ENCODE assay signal across 1 cellular context in the genomic region with DNA sequence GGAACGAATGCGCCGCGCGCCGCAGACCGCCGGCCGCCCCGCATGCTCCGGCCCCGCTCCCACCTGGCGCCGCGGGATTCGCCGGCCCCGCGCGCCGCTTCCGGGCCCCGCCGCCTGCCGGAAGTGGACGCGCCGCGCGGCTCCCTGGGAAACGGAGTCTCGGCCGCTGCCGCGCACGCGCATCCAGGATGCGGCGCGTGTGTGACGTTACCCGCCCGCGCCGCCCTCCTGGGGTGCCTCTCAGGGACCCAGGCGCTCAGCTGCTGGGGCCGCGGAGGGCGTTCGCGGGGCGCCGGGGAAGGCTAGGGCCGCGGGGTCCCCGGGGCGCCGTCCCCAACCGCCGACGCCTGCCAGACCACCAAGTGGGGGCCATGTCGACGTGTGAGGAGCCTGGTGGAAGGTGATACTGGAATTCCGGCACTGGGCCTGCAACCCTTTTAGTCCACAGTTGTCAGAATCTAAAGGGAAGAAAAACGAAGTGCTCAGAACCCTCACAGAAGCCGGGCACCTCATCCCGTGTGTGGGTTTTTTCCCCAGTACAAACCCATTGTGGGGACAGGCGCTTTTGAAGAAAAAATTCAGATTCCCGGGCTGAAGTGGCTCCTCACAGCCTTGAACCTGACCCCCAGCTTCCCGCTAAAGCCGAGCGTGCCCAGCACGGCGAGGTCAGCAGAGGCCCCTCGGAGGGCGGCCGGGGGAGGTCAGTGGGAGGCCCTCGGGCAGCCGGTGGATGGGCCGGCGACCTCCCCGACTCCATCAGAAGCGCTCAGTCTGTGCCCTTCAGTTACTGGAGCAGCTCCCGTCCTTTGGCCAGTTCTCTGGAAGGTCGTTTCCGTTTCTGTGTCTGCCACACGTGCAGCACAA.
TF ChIP-seq lines count a peak whose summit lies in the region.

A gene with protein sequence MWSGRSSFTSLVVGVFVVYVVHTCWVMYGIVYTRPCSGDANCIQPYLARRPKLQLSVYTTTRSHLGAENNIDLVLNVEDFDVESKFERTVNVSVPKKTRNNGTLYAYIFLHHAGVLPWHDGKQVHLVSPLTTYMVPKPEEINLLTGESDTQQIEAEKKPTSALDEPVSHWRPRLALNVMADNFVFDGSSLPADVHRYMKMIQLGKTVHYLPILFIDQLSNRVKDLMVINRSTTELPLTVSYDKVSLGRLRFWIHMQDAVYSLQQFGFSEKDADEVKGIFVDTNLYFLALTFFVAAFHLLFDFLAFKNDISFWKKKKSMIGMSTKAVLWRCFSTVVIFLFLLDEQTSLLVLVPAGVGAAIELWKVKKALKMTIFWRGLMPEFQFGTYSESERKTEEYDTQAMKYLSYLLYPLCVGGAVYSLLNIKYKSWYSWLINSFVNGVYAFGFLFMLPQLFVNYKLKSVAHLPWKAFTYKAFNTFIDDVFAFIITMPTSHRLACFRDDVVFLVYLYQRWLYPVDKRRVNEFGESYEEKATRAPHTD (minus strand): TSS at position 125 of the 864 bp plus-strand sequence. CDS start 258 bp downstream, outside the sequence.

TF ChIP-seq in HepG2, 621 proteins besides CTCF, POLR2A, EP300 and RAD21 (continued from another document and continues in another):
- no peak for TF ChIP-seq MED13 (CRISPR knock-in tag; IDR thresholded peaks at IDR 0.05)
- TF ChIP-seq ZNF543 (CRISPR knock-in tag; IDR thresholded peaks at IDR 0.05): no peak
- TF ChIP-seq, protein P1, sequence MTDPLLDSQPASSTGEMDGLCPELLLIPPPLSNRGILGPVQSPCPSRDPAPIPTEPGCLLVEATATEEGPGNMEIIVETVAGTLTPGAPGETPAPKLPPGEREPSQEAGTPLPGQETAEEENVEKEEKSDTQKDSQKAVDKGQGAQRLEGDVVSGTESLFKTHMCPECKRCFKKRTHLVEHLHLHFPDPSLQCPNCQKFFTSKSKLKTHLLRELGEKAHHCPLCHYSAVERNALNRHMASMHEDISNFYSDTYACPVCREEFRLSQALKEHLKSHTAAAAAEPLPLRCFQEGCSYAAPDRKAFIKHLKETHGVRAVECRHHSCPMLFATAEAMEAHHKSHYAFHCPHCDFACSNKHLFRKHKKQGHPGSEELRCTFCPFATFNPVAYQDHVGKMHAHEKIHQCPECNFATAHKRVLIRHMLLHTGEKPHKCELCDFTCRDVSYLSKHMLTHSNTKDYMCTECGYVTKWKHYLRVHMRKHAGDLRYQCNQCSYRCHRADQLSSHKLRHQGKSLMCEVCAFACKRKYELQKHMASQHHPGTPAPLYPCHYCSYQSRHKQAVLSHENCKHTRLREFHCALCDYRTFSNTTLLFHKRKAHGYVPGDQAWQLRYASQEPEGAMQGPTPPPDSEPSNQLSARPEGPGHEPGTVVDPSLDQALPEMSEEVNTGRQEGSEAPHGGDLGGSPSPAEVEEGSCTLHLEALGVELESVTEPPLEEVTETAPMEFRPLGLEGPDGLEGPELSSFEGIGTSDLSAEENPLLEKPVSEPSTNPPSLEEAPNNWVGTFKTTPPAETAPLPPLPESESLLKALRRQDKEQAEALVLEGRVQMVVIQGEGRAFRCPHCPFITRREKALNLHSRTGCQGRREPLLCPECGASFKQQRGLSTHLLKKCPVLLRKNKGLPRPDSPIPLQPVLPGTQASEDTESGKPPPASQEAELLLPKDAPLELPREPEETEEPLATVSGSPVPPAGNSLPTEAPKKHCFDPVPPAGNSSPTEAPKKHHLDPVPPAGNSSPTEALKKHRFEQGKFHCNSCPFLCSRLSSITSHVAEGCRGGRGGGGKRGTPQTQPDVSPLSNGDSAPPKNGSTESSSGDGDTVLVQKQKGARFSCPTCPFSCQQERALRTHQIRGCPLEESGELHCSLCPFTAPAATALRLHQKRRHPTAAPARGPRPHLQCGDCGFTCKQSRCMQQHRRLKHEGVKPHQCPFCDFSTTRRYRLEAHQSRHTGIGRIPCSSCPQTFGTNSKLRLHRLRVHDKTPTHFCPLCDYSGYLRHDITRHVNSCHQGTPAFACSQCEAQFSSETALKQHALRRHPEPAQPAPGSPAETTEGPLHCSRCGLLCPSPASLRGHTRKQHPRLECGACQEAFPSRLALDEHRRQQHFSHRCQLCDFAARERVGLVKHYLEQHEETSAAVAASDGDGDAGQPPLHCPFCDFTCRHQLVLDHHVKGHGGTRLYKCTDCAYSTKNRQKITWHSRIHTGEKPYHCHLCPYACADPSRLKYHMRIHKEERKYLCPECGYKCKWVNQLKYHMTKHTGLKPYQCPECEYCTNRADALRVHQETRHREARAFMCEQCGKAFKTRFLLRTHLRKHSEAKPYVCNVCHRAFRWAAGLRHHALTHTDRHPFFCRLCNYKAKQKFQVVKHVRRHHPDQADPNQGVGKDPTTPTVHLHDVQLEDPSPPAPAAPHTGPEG (CRISPR knock-in tag; IDR thresholded peaks at IDR 0.05): no peak
- no peak for TF ChIP-seq ZNF552 (CRISPR knock-in tag; IDR thresholded peaks at IDR 0.05; ENCODE audit: borderline replicate concordance)
- TF ChIP-seq, protein P2, sequence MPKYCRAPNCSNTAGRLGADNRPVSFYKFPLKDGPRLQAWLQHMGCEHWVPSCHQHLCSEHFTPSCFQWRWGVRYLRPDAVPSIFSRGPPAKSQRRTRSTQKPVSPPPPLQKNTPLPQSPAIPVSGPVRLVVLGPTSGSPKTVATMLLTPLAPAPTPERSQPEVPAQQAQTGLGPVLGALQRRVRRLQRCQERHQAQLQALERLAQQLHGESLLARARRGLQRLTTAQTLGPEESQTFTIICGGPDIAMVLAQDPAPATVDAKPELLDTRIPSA (CRISPR knock-in tag; IDR thresholded peaks at IDR 0.05; ENCODE audit: borderline replicate concordance): no peak
- no peak for TF ChIP-seq ZNF451 (CRISPR knock-in tag; IDR thresholded peaks at IDR 0.05)
- TF ChIP-seq ZNF20 (CRISPR knock-in tag; IDR thresholded peaks at IDR 0.05): no peak
- TF ChIP-seq ZNF264 (CRISPR knock-in tag; IDR thresholded peaks at IDR 0.05): no peak
- no peak for TF ChIP-seq CBX1 (IDR thresholded peaks at IDR 0.05; ENCODE audit: low read depth)
- TF ChIP-seq, protein P3, sequence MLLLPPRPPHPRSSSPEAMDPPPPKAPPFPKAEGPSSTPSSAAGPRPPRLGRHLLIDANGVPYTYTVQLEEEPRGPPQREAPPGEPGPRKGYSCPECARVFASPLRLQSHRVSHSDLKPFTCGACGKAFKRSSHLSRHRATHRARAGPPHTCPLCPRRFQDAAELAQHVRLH (CRISPR knock-in tag; IDR thresholded peaks at IDR 0.05; ENCODE audit: borderline replicate concordance, low read depth): no peak
- TF ChIP-seq, protein P4, sequence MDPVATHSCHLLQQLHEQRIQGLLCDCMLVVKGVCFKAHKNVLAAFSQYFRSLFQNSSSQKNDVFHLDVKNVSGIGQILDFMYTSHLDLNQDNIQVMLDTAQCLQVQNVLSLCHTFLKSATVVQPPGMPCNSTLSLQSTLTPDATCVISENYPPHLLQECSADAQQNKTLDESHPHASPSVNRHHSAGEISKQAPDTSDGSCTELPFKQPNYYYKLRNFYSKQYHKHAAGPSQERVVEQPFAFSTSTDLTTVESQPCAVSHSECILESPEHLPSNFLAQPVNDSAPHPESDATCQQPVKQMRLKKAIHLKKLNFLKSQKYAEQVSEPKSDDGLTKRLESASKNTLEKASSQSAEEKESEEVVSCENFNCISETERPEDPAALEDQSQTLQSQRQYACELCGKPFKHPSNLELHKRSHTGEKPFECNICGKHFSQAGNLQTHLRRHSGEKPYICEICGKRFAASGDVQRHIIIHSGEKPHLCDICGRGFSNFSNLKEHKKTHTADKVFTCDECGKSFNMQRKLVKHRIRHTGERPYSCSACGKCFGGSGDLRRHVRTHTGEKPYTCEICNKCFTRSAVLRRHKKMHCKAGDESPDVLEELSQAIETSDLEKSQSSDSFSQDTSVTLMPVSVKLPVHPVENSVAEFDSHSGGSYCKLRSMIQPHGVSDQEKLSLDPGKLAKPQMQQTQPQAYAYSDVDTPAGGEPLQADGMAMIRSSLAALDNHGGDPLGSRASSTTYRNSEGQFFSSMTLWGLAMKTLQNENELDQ (CRISPR knock-in tag; IDR thresholded peaks at IDR 0.05; ENCODE audit: borderline replicate concordance): no peak
- no peak for TF ChIP-seq ATRX (CRISPR knock-in tag; IDR thresholded peaks at IDR 0.05; ENCODE audit: borderline replicate concordance)
- TF ChIP-seq NCOA5 (CRISPR knock-in tag; IDR thresholded peaks at IDR 0.05): no peak
- TF ChIP-seq, protein P5, sequence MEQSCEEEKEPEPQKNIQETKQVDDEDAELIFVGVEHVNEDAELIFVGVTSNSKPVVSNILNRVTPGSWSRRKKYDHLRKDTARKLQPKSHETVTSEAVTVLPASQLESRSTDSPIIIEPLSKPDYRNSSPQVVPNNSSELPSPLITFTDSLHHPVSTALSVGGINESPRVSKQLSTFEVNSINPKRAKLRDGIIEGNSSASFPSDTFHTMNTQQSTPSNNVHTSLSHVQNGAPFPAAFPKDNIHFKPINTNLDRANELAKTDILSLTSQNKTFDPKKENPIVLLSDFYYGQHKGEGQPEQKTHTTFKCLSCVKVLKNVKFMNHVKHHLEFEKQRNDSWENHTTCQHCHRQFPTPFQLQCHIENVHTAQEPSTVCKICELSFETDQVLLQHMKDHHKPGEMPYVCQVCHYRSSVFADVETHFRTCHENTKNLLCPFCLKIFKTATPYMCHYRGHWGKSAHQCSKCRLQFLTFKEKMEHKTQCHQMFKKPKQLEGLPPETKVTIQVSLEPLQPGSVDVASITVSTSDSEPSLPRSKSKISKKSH (CRISPR knock-in tag; IDR thresholded peaks at IDR 0.05; ENCODE audit: borderline replicate concordance): no peak
- no peak for TF ChIP-seq ZNF549 (CRISPR knock-in tag; IDR thresholded peaks at IDR 0.05)
- TF ChIP-seq HOXA3 (CRISPR knock-in tag; IDR thresholded peaks at IDR 0.05): peak; percentile 88
- no peak for TF ChIP-seq FLYWCH1 (CRISPR knock-in tag; IDR thresholded peaks at IDR 0.05)
- TF ChIP-seq MLLT10 (CRISPR knock-in tag; IDR thresholded peaks at IDR 0.05): no peak
- no peak for TF ChIP-seq ZNF12 (CRISPR knock-in tag; IDR thresholded peaks at IDR 0.05)
- TF ChIP-seq TOPORS (CRISPR knock-in tag; IDR thresholded peaks at IDR 0.05): 0 out of 2 replicates have a peak, but pooled peaks have one; percentile 61
- TF ChIP-seq HOXA9 (CRISPR knock-in tag; IDR thresholded peaks at IDR 0.05; ENCODE audit: borderline replicate concordance): no peak
- no peak for TF ChIP-seq AGO1 (IDR thresholded peaks at IDR 0.05; ENCODE audit: low read depth, low read length, poor library complexity, severe bottlenecking)
- TF ChIP-seq ZNF333 (CRISPR knock-in tag; IDR thresholded peaks at IDR 0.05; ENCODE audit: borderline replicate concordance): no peak
- TF ChIP-seq ZNF605 (CRISPR knock-in tag; IDR thresholded peaks at IDR 0.05): peak; percentile 68
- no peak for TF ChIP-seq NFKBIZ (CRISPR knock-in tag; IDR thresholded peaks at IDR 0.05)
- TF ChIP-seq, protein P6, sequence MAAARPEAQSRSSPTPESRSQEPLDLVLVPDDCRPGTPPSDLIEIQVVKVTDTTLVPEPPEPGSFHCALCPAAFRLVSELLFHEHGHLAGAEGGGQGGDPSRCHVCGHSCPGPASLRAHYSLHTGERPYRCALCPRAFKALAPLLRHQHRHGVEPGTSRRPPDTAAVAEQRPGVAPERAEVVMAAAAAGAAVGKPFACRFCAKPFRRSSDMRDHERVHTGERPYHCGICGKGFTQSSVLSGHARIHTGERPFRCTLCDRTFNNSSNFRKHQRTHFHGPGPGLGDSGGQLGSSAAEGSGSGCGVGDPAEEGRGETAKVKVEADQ (CRISPR knock-in tag; IDR thresholded peaks at IDR 0.05; ENCODE audit: borderline replicate concordance): peak; percentile 74; the same call in 1 of the 2 replicates
- no peak for TF ChIP-seq FOSL2 (CRISPR knock-in tag; IDR thresholded peaks at IDR 0.05)
- TF ChIP-seq ZNF777 (CRISPR knock-in tag; IDR thresholded peaks at IDR 0.05): peak; percentile 26; the same call in 1 of the 2 replicates
- no peak for TF ChIP-seq ZSCAN31 (CRISPR knock-in tag; IDR thresholded peaks at IDR 0.05; ENCODE audit: low read depth)
- no peak for TF ChIP-seq ZNF337 (CRISPR knock-in tag; IDR thresholded peaks at IDR 0.05; ENCODE audit: borderline replicate concordance, low read depth)
- TF ChIP-seq BCL6 (CRISPR knock-in tag; IDR thresholded peaks at IDR 0.05): peak; percentile 70
- TF ChIP-seq ZNF3 (CRISPR knock-in tag; IDR thresholded peaks at IDR 0.05): no peak
- TF ChIP-seq ZNF619 (CRISPR knock-in tag; IDR thresholded peaks at IDR 0.05): no peak
- no peak for TF ChIP-seq MED8 (CRISPR knock-in tag; IDR thresholded peaks at IDR 0.05; ENCODE audit: insufficient replicate concordance)
- TF ChIP-seq, protein P7, sequence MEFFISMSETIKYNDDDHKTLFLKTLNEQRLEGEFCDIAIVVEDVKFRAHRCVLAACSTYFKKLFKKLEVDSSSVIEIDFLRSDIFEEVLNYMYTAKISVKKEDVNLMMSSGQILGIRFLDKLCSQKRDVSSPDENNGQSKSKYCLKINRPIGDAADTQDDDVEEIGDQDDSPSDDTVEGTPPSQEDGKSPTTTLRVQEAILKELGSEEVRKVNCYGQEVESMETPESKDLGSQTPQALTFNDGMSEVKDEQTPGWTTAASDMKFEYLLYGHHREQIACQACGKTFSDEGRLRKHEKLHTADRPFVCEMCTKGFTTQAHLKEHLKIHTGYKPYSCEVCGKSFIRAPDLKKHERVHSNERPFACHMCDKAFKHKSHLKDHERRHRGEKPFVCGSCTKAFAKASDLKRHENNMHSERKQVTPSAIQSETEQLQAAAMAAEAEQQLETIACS (CRISPR knock-in tag; IDR thresholded peaks at IDR 0.05): peak; percentile 67
- TF ChIP-seq, protein P8, sequence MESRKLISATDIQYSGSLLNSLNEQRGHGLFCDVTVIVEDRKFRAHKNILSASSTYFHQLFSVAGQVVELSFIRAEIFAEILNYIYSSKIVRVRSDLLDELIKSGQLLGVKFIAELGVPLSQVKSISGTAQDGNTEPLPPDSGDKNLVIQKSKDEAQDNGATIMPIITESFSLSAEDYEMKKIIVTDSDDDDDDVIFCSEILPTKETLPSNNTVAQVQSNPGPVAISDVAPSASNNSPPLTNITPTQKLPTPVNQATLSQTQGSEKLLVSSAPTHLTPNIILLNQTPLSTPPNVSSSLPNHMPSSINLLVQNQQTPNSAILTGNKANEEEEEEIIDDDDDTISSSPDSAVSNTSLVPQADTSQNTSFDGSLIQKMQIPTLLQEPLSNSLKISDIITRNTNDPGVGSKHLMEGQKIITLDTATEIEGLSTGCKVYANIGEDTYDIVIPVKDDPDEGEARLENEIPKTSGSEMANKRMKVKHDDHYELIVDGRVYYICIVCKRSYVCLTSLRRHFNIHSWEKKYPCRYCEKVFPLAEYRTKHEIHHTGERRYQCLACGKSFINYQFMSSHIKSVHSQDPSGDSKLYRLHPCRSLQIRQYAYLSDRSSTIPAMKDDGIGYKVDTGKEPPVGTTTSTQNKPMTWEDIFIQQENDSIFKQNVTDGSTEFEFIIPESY (CRISPR knock-in tag; IDR thresholded peaks at IDR 0.05): no peak
